Comparison of ENCODE assay signal across 10 cellular contexts in the genomic region with DNA sequence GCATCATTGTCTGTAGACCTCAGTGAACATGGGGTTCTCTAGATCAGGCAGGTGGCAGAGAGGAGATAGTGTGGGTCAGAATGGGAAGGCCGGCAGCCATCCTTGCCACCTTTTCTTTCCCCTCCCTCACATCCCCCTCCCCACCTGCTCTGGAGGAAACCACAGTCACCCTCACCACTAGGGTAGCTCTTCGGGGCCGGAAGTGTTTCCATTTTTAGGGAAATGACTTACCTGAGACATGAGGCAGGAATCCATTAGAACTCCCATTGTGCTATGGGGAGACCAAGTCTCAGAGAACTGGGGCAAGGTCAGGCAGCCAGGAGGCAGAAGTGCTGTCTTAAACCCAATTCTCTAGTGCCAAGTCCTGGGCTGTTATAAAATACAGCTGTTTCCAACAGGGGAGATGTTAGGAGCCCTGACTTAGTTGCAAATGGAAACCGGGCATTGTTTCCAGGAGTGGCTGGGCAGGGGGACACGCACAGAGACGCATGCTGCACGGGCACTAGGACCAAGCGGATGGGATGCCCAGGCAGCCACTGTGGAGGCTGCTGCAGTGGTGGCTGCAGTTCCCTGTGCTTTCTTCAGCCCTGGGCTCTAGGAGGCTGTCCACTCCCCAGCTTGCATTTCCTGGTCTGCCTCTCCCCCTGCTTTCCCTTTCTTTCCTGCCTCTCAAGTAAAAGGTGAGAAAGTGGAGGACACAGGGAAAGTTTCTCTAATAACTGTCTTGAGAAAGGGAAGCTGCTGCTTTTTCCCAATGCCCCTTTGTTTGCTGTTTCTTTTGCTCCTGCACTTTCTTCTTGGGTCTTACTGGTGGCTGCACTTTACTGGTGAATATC. TPM values are rescaled to one million over a fixed set of nuclear protein-coding genes. Genes with fewer than 3 reads are reported as not detected.
DNase-seq lines count a peak whose midpoint lies in the region; ATAC-seq and TF ChIP-seq lines count a peak whose summit lies in the region.
"Had no signal": no experiment of that assay in that cellular context is flagged by ENCODE, and none has a peak within 500 bp of the region (broad histone marks: within the 10 kb centered on the region; RNA-seq: fewer than 3 reads in every experiment).

No MANE protein-coding gene starts in this region.

- H3K27ac ChIP-seq in HUES6 (ENCODE audit: low read depth, low read length) (0 out of 2 replicates have a peak overlapping the region, but pooled peaks have one; percentile 39), transverse colon (no peak overlapping the region), GM23248 (no peak overlapping the region)

- no peak overlapping the region for H3K4me2 ChIP-seq in GM23248 (ENCODE audit: unreplicated experiment)

- TF ChIP-seq EP300 in transverse colon (IDR thresholded peaks at IDR 0.05; ENCODE audit: low read depth), result no peak

- peak overlapping the region in 2 of 6 donors; percentile 26 to 41 for H3K27ac Mint-ChIP-seq in naive B cell
- H3K27ac Mint-ChIP-seq in stimulated activated naive CD8-positive, alpha-beta T cell treated with anti-CD3 and anti-CD28 coated beads, Interleukin-15, amount 100 ng/mL, for 72 hours, result no peak overlapping the region
- H3K27ac Mint-ChIP-seq: CD4-positive, CD25-positive, alpha-beta regulatory T cell had no signal

- intact Hi-C loops in transverse colon (cut with DNase I; ENCODE audit: low total_unique reads), result loop anchor here (10.0 kb wide), 1 partner anchor 263 kb away; a partner anchor contains a TSS

- H3K9me3 ChIP-seq in HUES6 (ENCODE audit: control insufficient read depth, insufficient read depth, low read depth, low read length) (no peaks in the 10 kb centered on the region), transverse colon (no peaks in the 10 kb centered on the region), GM23248 (ENCODE audit: low read depth) (no peaks in the 10 kb centered on the region)

- H3K4me3 ChIP-seq in AG04449 (ENCODE audit: low read depth, low read length) (peak overlapping the region; percentile 63), HUES6 (ENCODE audit: low read depth, low read length) (peak overlapping the region; percentile 85), epithelial cell of esophagus (ENCODE audit: low read length) (peak overlapping the region; percentile 62), transverse colon (no peak overlapping the region), GM23248 (no peak overlapping the region)

- H3K27me3 ChIP-seq in HUES6 (ENCODE audit: control insufficient read depth, insufficient read depth, low read length), result peaks cover 9% of the 10 kb centered on the region; the same call in 1 of the 2 replicates
- H3K27me3 ChIP-seq in transverse colon, result peaks cover 28% of the 10 kb centered on the region
- H3K27me3 ChIP-seq in GM23248 (replicated peaks; ENCODE audit: insufficient read depth), result no peaks in the 10 kb centered on the region

- DNase-seq in AG04449 (ENCODE audit: low read depth, low spot score) (no peak), epithelial cell of esophagus (ENCODE audit: low read depth) (no peak), naive B cell (no peak), transverse colon (no peak), GM23248 (no peak)
- DNase-seq in stimulated activated naive CD8-positive, alpha-beta T cell treated with anti-CD3 and anti-CD28 coated beads, Interleukin-15, amount 100 ng/mL, for 72 hours, result no peak
- DNase-seq: CD4-positive, CD25-positive, alpha-beta regulatory T cell; NCI-H187 treated with DMSO at 0.1 percent for 48 hours had no signal

- peak overlapping the region in 5 of 8 donors; percentile 13 to 68 (median 24) for H3K4me3 Mint-ChIP-seq in naive B cell
- no peak overlapping the region for H3K4me3 Mint-ChIP-seq in stimulated activated naive CD8-positive, alpha-beta T cell treated with anti-CD3 and anti-CD28 coated beads, Interleukin-15, amount 100 ng/mL, for 72 hours

- ATAC-seq in naive B cell (ENCODE audit: low read depth in 2 of 2), result no peak
- no peak for ATAC-seq in stimulated activated naive CD8-positive, alpha-beta T cell treated with anti-CD3 and anti-CD28 coated beads, Interleukin-15, amount 100 ng/mL, for 72 hours
- ATAC-seq in GM21528 (IDR thresholded peaks at IDR 0.05; ENCODE audit: low FRiP score, unreplicated experiment), result no peak

- in situ Hi-C loops in transverse colon (cut with MboI; ENCODE audit: low pct_ligation_motif_present in 1 of 4, low pct_unique_long_range_greater_than_20kb in 1 of 4, low sequenced_read_pairs in 3 of 4) (loop anchor here in 1 of 4 donors (25.0 kb wide), 1 partner anchor 196 kb away; no protein-coding TSS in a partner anchor), GM23248 (cut with MboI) (loop anchor here (25.0 kb wide), 1 partner anchor 396 kb away; no protein-coding TSS in a partner anchor)

- peaks cover 16% of the 10 kb centered on the region for H3K4me1 ChIP-seq in HUES6 (ENCODE audit: control insufficient read depth, insufficient read depth, low read length)
- peaks cover 14 to 31% (median 29%) of the 10 kb centered on the region in 4 donors for H3K4me1 ChIP-seq in transverse colon
- peaks cover 7% of the 10 kb centered on the region; the same call in 1 of the 2 replicates for H3K4me1 ChIP-seq in GM23248 (ENCODE audit: insufficient read depth)

- H4K20me1 ChIP-seq in GM23248 (ENCODE audit: insufficient read depth), result no peaks in the 10 kb centered on the region

- TF ChIP-seq CTCF in AG04449 (IDR thresholded peaks at IDR 0.05; ENCODE audit: insufficient read depth, low read length, missing control alignments) (no peak), epithelial cell of esophagus (IDR thresholded peaks at IDR 0.05; ENCODE audit: insufficient read depth, low read depth, low read length, missing control alignments) (no peak), transverse colon (IDR thresholded peaks at IDR 0.05) (no peak)

- H3K27me3 Mint-ChIP-seq in naive B cell, result peaks cover 19 to 52% (median 37%) of the 10 kb centered on the region in 3 donors
- peaks cover 65% of the 10 kb centered on the region for H3K27me3 Mint-ChIP-seq in stimulated activated naive CD8-positive, alpha-beta T cell treated with anti-CD3 and anti-CD28 coated beads, Interleukin-15, amount 100 ng/mL, for 72 hours

- peaks cover 3 to 7% of the 10 kb centered on the region in 2 donors for H3K36me3 Mint-ChIP-seq in naive B cell

- H3K9ac ChIP-seq in HUES6 (ENCODE audit: low read length) (peak overlapping the region; percentile 70), GM23248 (no peak overlapping the region)

- H3K36me3 ChIP-seq in HUES6 (ENCODE audit: control insufficient read depth, insufficient read depth, low read length) (peaks cover 39% of the 10 kb centered on the region), transverse colon (no peaks in the 10 kb centered on the region), GM23248 (ENCODE audit: low read depth) (no peaks in the 10 kb centered on the region)

- POLR2A ChIA-PET in AG04449 (lab: Yijun Ruan, JAX), result interaction anchor here (0.8 kb wide), 1 partner anchor 14 kb away, joined by 4 read pairs; no protein-coding TSS in a partner anchor

- no peak overlapping the region for H2AFZ ChIP-seq in GM23248

- CTCF ChIA-PET in AG04449 (lab: Yijun Ruan, JAX), result interaction anchor here (0.7 to 9.6 kb wide), 5 partner anchors 14 to 264 kb away, joined by 3 to 142 read pairs (median 4); no protein-coding TSS in a partner anchor

- no peaks in the 10 kb centered on the region for H3K79me2 ChIP-seq in GM23248 (ENCODE audit: insufficient read depth)

- H3K9me2 ChIP-seq in GM23248 (ENCODE audit: insufficient read depth), result no peaks in the 10 kb centered on the region

- WGBS in transverse colon (ENCODE audit: low coverage in 1 of 2), 2 donors, result 78% methylated on average over 8 of the region's 8 CpGs; no CpG with 5 or more reads in 1 of the 2 donors
- 44 to 48% methylated on average over 8 of the region's 8 CpGs for WGBS in GM23248 (ENCODE audit: low coverage in 1 of 2, low lambda C conversion rate in 2 of 2, missing lambda C conversion rate in 2 of 2), 2 experiments

- no peak for TF ChIP-seq POLR2A in transverse colon (IDR thresholded peaks at IDR 0.05)

- H3K4me1 Mint-ChIP-seq in naive B cell, result peaks cover 18 to 23% (median 20%) of the 10 kb centered on the region in 3 donors
- H3K4me1 Mint-ChIP-seq in stimulated activated naive CD8-positive, alpha-beta T cell treated with anti-CD3 and anti-CD28 coated beads, Interleukin-15, amount 100 ng/mL, for 72 hours, result peaks cover 36% of the 10 kb centered on the region

- no peaks in the 10 kb centered on the region for H3F3A ChIP-seq in GM23248 (ENCODE audit: insufficient read depth)

- H3K9me3 Mint-ChIP-seq in naive B cell, result no peaks in the 10 kb centered on the region
- H3K9me3 Mint-ChIP-seq in stimulated activated naive CD8-positive, alpha-beta T cell treated with anti-CD3 and anti-CD28 coated beads, Interleukin-15, amount 100 ng/mL, for 72 hours, result no peaks in the 10 kb centered on the region

RNA-seq across cellular contexts. Expression of a gene that starts 2.8 kb away (rescaled TPM):
- polyA plus RNA-seq in naive B cell (ENCODE audit: low read depth in 6 of 6), result under 1 TPM in 4 of 6 donors, not detected in 2; 0.08 to 0.48 (median 0.28) TPM
- total RNA-seq in transverse colon, result 10 to 100 TPM in 1 of 4 donors, 1 to 10 TPM in 2, under 1 TPM in 1; 0.20 to 12.0 (median 7.9) TPM
- total RNA-seq in GM23248 (2014; rRNA removed; shearing (Covaris generic)), result 0.43 TPM in 1 of 2 replicates, not detected in the other
- polyA plus RNA-seq in GM23248 (2016; fragmentation: Nextera tagmentation; extraction: Ambion mirVana), result 0.14 TPM in 1 of 2 replicates, not detected in the other

RNA-seq across cellular contexts. Expression of a gene that starts 24.1 kb away (rescaled TPM):
- polyA plus RNA-seq in naive B cell (ENCODE audit: low read depth in 6 of 6) (100 to 1,000 TPM; 182 to 277 (median 241) TPM), GM23248 (2016; fragmentation: Nextera tagmentation; extraction: Ambion mirVana) (56.7 and 57.7 TPM in 2 replicates)
- total RNA-seq in transverse colon, result 100 to 1,000 TPM in 1 of 4 donors, 10 to 100 TPM in 3; 49.2 to 207 (median 68.9) TPM
- total RNA-seq in GM23248 (2014; rRNA removed; shearing (Covaris generic)), result 58.0 and 69.9 TPM in 2 replicates

RNA-seq across cellular contexts. Expression of a gene that starts 24.2 kb away (rescaled TPM):
- polyA plus RNA-seq in naive B cell (ENCODE audit: low read depth in 6 of 6), result 100 to 1,000 TPM in 1 of 6 donors, 10 to 100 TPM in 5; 45.1 to 103 (median 58.6) TPM
- total RNA-seq in transverse colon, result 10 to 100 TPM; 10.1 to 79.4 (median 17.6) TPM
- total RNA-seq in GM23248 (2014; rRNA removed; shearing (Covaris generic)), result 17.8 and 19.1 TPM in 2 replicates
- polyA plus RNA-seq in GM23248 (2016; fragmentation: Nextera tagmentation; extraction: Ambion mirVana), result 54.8 and 55.8 TPM in 2 replicates

Comparison
In these comparisons a context has a peak if more than half of its experiments do, and no peak if none do; other contexts are left out.
1. H3K4me3 ChIP-seq: peak in AG04449 (single experiment), HUES6 (single experiment) and epithelial cell of esophagus (single experiment); none in transverse colon (0 of 4) and GM23248 (single experiment).
2. H3K4me3 Mint-ChIP-seq: peak in naive B cell (5 of 8); none in stimulated activated naive CD8-positive, alpha-beta T cell treated with anti-CD3 and anti-CD28 coated beads, Interleukin-15, amount 100 ng/mL, for 72 hours (0 of 2).